In genomic region chr6:148441454-148441911, GRCh38 we compare ENCODE assay signal across 8 cellular contexts.
DNase-seq lines count a peak whose midpoint lies in the region; ATAC-seq and TF ChIP-seq lines count a peak whose summit lies in the region.

No MANE protein-coding gene starts in this region.

- H3K9me3 ChIP-seq in SK-N-MC (ENCODE audit: low read depth, low read length) (no peaks in the 10 kb centered on the region), gastroesophageal sphincter (no peaks in the 10 kb centered on the region), suprapubic skin (no peaks in the 10 kb centered on the region)

- peaks cover 8% of the 10 kb centered on the region for H3K36me3 Mint-ChIP-seq in progenitor cell of endocrine pancreas (ENCODE audit: insufficient read depth)

- H3K4me3 Mint-ChIP-seq in progenitor cell of endocrine pancreas (ENCODE audit: low read depth): no peak overlapping the region

- H3K4me3 ChIP-seq in SK-N-MC (peak overlapping the region; percentile 5), gastroesophageal sphincter (no peak overlapping the region), suprapubic skin (no peak overlapping the region)

- H3K27me3 Mint-ChIP-seq in progenitor cell of endocrine pancreas: no peaks in the 10 kb centered on the region

- H3K27ac ChIP-seq in SK-N-MC (peak overlapping the region; percentile 87), gastroesophageal sphincter (peak overlapping the region; percentile 70 to 74 (median 72)), suprapubic skin (peak overlapping the region; percentile 80)

- H3K27me3 ChIP-seq in gastroesophageal sphincter (no peaks in the 10 kb centered on the region), suprapubic skin (no peaks in the 10 kb centered on the region)

- TF ChIP-seq CTCF in gastroesophageal sphincter (IDR thresholded peaks at IDR 0.05) (no peak), suprapubic skin (IDR thresholded peaks at IDR 0.05) (no peak), progenitor cell of endocrine pancreas (IDR thresholded peaks at IDR 0.05; ENCODE audit: unreplicated experiment) (no peak)

- H3K4me1 ChIP-seq in gastroesophageal sphincter (peaks cover 4 to 23% (median 4%) of the 10 kb centered on the region in 3 donors), suprapubic skin (peaks cover 27% of the 10 kb centered on the region)

- ATAC-seq in gastroesophageal sphincter: peak; percentile 62

- DNase-seq in stimulated activated CD4-positive, alpha-beta T cell treated with anti-CD3 and anti-CD28 coated beads, Interleukin-15, amount 100 ng/mL, for 24 hours: peak; percentile 24
- DNase-seq in stimulated activated CD4-positive, alpha-beta T cell treated with anti-CD3 and anti-CD28 coated beads, Interleukin-4, amount 100 ng/mL, for 4 hours: no peak
- DNase-seq in SK-N-MC (ENCODE audit: low read depth, low spot score) (no peak), suprapubic skin (ENCODE audit: low spot score in 2 of 2) (no peak), T-helper 9 cell (no peak), UCSD-AML1 (lab: John Stamatoyannopoulos, UW; ENCODE audit: unreplicated experiment) (no peak), progenitor cell of endocrine pancreas (ENCODE audit: low spot score, unreplicated experiment) (no peak)

- TF ChIP-seq POLR2A in gastroesophageal sphincter (IDR thresholded peaks at IDR 0.05) (no peak), suprapubic skin (IDR thresholded peaks at IDR 0.05) (no peak)

- 43 to 46% methylated on average over 4 of the region's 4 CpGs for WGBS in gastroesophageal sphincter (ENCODE audit: low coverage in 1 of 2), 2 donors
- 13% methylated on average over 4 of the region's 4 CpGs for WGBS in suprapubic skin

- no peaks in the 10 kb centered on the region for H3K36me3 ChIP-seq in SK-N-MC (ENCODE audit: insufficient read depth, low read length)
- no peaks in the 10 kb centered on the region for H3K36me3 ChIP-seq in gastroesophageal sphincter
- no peaks in the 10 kb centered on the region for H3K36me3 ChIP-seq in suprapubic skin

- H3K27ac Mint-ChIP-seq in progenitor cell of endocrine pancreas: no peak overlapping the region

- H3K9ac ChIP-seq in SK-N-MC (ENCODE audit: insufficient read length): no peak overlapping the region

- H3K4me1 Mint-ChIP-seq in progenitor cell of endocrine pancreas (ENCODE audit: low read depth): no peaks in the 10 kb centered on the region

- no peak for TF ChIP-seq EP300 in gastroesophageal sphincter (IDR thresholded peaks at IDR 0.05)
- no peak for TF ChIP-seq EP300 in suprapubic skin (IDR thresholded peaks at IDR 0.05)

- H3K9me3 Mint-ChIP-seq in progenitor cell of endocrine pancreas (ENCODE audit: low read depth): no peaks in the 10 kb centered on the region
